ENCODE assay signal across 1 cellular context in the genomic region with DNA sequence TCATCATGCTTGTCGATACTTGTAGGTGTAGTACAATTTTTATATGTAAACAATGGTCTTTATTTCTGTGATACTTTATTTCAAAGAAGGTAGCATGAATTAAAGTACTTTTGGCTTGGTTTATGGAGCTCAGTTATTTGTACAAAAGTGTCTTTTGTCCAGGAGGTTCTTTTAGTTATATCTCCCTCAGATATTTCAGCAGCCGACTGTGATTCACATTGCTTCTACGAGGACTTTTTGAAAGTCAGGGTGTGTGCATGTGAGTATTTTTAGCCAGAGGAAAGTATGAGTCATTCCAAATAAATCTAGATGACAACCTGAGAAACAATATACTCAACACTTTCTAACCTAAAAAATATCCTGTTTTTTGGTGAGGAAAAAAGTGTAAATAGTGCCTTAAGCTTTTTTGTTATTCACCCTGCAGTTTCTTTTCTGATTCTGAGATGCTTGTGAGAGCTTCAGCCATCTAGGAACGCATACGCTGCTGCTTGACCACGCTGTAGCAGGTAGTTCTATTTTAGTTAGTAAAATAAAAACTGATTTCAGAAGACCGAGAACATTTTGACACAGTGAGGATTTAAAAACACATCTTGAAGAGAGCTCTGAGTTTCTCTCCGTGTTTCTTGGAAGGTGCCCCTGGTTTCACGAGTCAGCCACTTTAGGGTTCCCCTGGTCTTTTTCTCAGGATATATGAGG.
TF ChIP-seq lines count a peak whose summit lies in the region.

No MANE protein-coding gene starts in this region.

TF ChIP-seq in GM23338, 12 proteins besides CTCF, POLR2A, EP300 and RAD21 (continued from another document):
- no peak for TF ChIP-seq ZNF462 (CRISPR knock-in tag; IDR thresholded peaks at IDR 0.05)
- no peak for TF ChIP-seq EZH2phosphoT487 (IDR thresholded peaks at IDR 0.05; ENCODE audit: unreplicated experiment)
- no peak for TF ChIP-seq REST (IDR thresholded peaks at IDR 0.05; ENCODE audit: unreplicated experiment)
- no peak for TF ChIP-seq ZNF114 (CRISPR knock-in tag; IDR thresholded peaks at IDR 0.05)
- TF ChIP-seq, protein P1, sequence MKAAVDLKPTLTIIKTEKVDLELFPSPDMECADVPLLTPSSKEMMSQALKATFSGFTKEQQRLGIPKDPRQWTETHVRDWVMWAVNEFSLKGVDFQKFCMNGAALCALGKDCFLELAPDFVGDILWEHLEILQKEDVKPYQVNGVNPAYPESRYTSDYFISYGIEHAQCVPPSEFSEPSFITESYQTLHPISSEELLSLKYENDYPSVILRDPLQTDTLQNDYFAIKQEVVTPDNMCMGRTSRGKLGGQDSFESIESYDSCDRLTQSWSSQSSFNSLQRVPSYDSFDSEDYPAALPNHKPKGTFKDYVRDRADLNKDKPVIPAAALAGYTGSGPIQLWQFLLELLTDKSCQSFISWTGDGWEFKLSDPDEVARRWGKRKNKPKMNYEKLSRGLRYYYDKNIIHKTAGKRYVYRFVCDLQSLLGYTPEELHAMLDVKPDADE (IDR thresholded peaks at IDR 0.05), result no peak
- TF ChIP-seq POLR2AphosphoS5 (IDR thresholded peaks at IDR 0.05; ENCODE audit: low read depth), result no peak
- no peak for TF ChIP-seq CREB1 (CRISPR knock-in tag; IDR thresholded peaks at IDR 0.05; ENCODE audit: low read depth)
- no peak for TF ChIP-seq NANOG (IDR thresholded peaks at IDR 0.05; ENCODE audit: borderline replicate concordance)
- TF ChIP-seq STAT1 (IDR thresholded peaks at IDR 0.05; ENCODE audit: unreplicated experiment), result no peak
- TF ChIP-seq EZH2 (IDR thresholded peaks at IDR 0.05; ENCODE audit: low read depth, unreplicated experiment), result no peak
- no peak for TF ChIP-seq JUNB (IDR thresholded peaks at IDR 0.05; ENCODE audit: unreplicated experiment)
